ENCODE assay signal across 9 cellular contexts in the genomic region with DNA sequence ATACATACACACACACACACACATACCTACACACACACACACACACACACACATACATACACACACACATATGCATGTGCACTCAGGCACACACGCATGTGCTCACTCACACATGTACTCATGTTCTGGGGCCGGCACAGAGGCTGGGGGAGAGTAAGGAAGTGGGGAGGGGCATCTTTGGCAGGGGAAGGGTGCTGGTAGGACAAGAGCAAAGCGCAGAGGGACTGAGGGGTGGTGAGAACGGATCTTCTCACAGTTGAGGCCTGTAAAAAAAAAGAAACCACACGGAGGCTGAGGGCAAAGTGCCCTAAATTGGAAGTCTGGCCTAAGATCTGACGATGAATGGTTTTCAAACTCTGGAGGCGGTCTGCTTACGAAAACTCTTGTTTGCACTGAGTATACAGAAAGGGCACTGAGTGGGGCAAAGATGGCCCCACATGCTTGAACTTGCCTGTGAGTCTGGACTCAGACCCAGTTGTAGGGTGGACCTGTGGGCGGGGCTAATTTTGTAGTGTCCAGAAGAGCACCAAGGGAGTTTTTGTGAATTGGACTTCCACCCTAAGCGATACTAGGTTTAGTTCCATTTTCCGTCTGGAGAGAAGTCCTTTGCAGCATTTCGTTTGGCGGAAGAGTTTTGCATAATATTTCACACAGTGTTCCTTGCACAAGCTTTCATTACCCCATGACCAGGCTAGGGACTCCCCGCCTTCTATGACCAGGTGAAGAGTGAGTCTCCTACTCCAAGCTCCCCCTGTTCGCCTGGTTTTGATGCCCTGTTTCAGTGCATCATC.
DNase-seq lines count a peak whose midpoint lies in the region; ATAC-seq and TF ChIP-seq lines count a peak whose summit lies in the region.
"Had no signal": no experiment of that assay in that cellular context is flagged by ENCODE, and none has a peak within 500 bp of the region (broad histone marks: within the 10 kb centered on the region; RNA-seq: fewer than 3 reads in every experiment).

No MANE protein-coding gene starts in this region.

- H3K27me3 ChIP-seq in gastroesophageal sphincter = no peaks in the 10 kb centered on the region

- ATAC-seq in natural killer cell (peak; percentile 30 to 77 (median 75)), HG03442 (IDR thresholded peaks at IDR 0.05; ENCODE audit: unreplicated experiment) (peak; percentile 77), gastroesophageal sphincter (peak; percentile 16)
- ATAC-seq in natural killer cell treated with Interleukin-12 subunit alpha and Interleukin-12 subunit beta and Interleukin-15 and Interleukin-18, amount 100 ng/mL, for 72 hours = no peak

- no peak overlapping the region for H3K4me3 ChIP-seq in gastroesophageal sphincter

- no peak for TF ChIP-seq POLR2A in gastroesophageal sphincter (IDR thresholded peaks at IDR 0.05)

- no peaks in the 10 kb centered on the region for H3K27me3 Mint-ChIP-seq in natural killer cell (ENCODE audit: low read depth in 2 of 2)
- H3K27me3 Mint-ChIP-seq in natural killer cell treated with Interleukin-12 subunit alpha and Interleukin-12 subunit beta and Interleukin-15 and Interleukin-18, amount 100 ng/mL, for 72 hours = no peaks in the 10 kb centered on the region

- no peak for TF ChIP-seq EP300 in gastroesophageal sphincter (IDR thresholded peaks at IDR 0.05)

- DNase-seq in natural killer cell = no peak
- DNase-seq in natural killer cell treated with Interleukin-12 subunit alpha and Interleukin-12 subunit beta and Interleukin-15 and Interleukin-18, amount 100 ng/mL, for 72 hours (ENCODE audit: low spot score) = no peak
- DNase-seq in activated CD4-positive, alpha-beta T cell treated with anti-CD3 and anti-CD28 coated beads, Interleukin-2, amount 50 U/mL, for 1 hour = no peak
- DNase-seq in middle frontal gyrus (ENCODE audit: extremely low spot score, low spot score) = no peak
- no peak for DNase-seq in stimulated activated CD4-positive, alpha-beta T cell treated with anti-CD3 and anti-CD28 coated beads, Interleukin-1b, Interleukin-23, amount 100 ng/mL, for 48 hours
- no peak for DNase-seq in SHP77 (lab: John Stamatoyannopoulos, UW)
- DNase-seq: NCI-H1930 had no signal

- H3K36me3 Mint-ChIP-seq in natural killer cell = no peaks in the 10 kb centered on the region
- H3K36me3 Mint-ChIP-seq in natural killer cell treated with Interleukin-12 subunit alpha and Interleukin-12 subunit beta and Interleukin-15 and Interleukin-18, amount 100 ng/mL, for 72 hours = no peaks in the 10 kb centered on the region

- no peak overlapping the region for H3K27ac ChIP-seq in gastroesophageal sphincter

- no peaks in the 10 kb centered on the region for H3K36me3 ChIP-seq in gastroesophageal sphincter

- 85 to 96% methylated on average over 10 to 15 of the region's 15 CpGs for WGBS in gastroesophageal sphincter (ENCODE audit: low coverage in 1 of 2), 2 donors

- H3K4me1 Mint-ChIP-seq in natural killer cell = peaks cover 6 to 38% of the 10 kb centered on the region in 2 donors
- H3K4me1 Mint-ChIP-seq in natural killer cell treated with Interleukin-12 subunit alpha and Interleukin-12 subunit beta and Interleukin-15 and Interleukin-18, amount 100 ng/mL, for 72 hours (ENCODE audit: low read depth in 2 of 2) = peaks cover 30 to 31% of the 10 kb centered on the region in 2 donors

- no peak for TF ChIP-seq CTCF in natural killer cell (IDR thresholded peaks at IDR 0.05)
- TF ChIP-seq CTCF in gastroesophageal sphincter (IDR thresholded peaks at IDR 0.05) = no peak

- H3K27ac Mint-ChIP-seq in natural killer cell = peak overlapping the region in 1 of 2 donors; percentile 78
- H3K27ac Mint-ChIP-seq in natural killer cell treated with Interleukin-12 subunit alpha and Interleukin-12 subunit beta and Interleukin-15 and Interleukin-18, amount 100 ng/mL, for 72 hours = peak overlapping the region in 1 of 2 donors; percentile 17

- intact Hi-C loops in natural killer cell (cut with micrococcal nuclease) = no loop called here

- no peaks in the 10 kb centered on the region for H3K4me1 ChIP-seq in gastroesophageal sphincter

- no peaks in the 10 kb centered on the region for H3K9me3 Mint-ChIP-seq in natural killer cell
- no peaks in the 10 kb centered on the region for H3K9me3 Mint-ChIP-seq in natural killer cell treated with Interleukin-12 subunit alpha and Interleukin-12 subunit beta and Interleukin-15 and Interleukin-18, amount 100 ng/mL, for 72 hours

- no peaks in the 10 kb centered on the region for H3K9me3 ChIP-seq in gastroesophageal sphincter

- no peak overlapping the region for H3K4me3 Mint-ChIP-seq in natural killer cell
- H3K4me3 Mint-ChIP-seq in natural killer cell treated with Interleukin-12 subunit alpha and Interleukin-12 subunit beta and Interleukin-15 and Interleukin-18, amount 100 ng/mL, for 72 hours = no peak overlapping the region

Comparison
In these comparisons a context has a peak if more than half of its experiments do, and no peak if none do; other contexts are left out.
1. ATAC-seq: peak in natural killer cell (3 of 3), HG03442 (single experiment) and gastroesophageal sphincter (single experiment); none in natural killer cell treated with Interleukin-12 subunit alpha and Interleukin-12 subunit beta and Interleukin-15 and Interleukin-18, amount 100 ng/mL, for 72 hours (0 of 2).